Comparison of ENCODE assay signal across 9 cellular contexts in genomic region chr19:940591-941291, GRCh38. TPM values are rescaled to one million over a fixed set of nuclear protein-coding genes. Genes with fewer than 3 reads are reported as not detected.
DNase-seq lines count a peak whose midpoint lies in the region; ATAC-seq and TF ChIP-seq lines count a peak whose summit lies in the region.
"Had no signal": no experiment of that assay in that cellular context is flagged by ENCODE, and none has a peak within 500 bp of the region (broad histone marks: within the 10 kb centered on the region; RNA-seq: fewer than 3 reads in every experiment).

No MANE protein-coding gene starts in this region.

- H3K4me1 ChIP-seq in body of pancreas (peaks cover 45% of the 10 kb centered on the region), left lung (peaks cover 14 to 55% of the 10 kb centered on the region in 2 donors), HAP-1 (no peaks in the 10 kb centered on the region)

- H3K36me3 ChIP-seq in body of pancreas (replicated peaks in 1 of 2; ENCODE audit: insufficient read depth in 1 of 2, low read depth in 2 of 2) (no peaks in the 10 kb centered on the region), left lung (peaks cover 0 to 12% of the 10 kb centered on the region in 2 donors), HAP-1 (replicated peaks) (peaks cover 29% of the 10 kb centered on the region)

- peak in 2 of 3 donors; percentile 54 to 63 for TF ChIP-seq POLR2A in body of pancreas (IDR thresholded peaks at IDR 0.05)

- WGBS in body of pancreas, 2 donors: 0 to 3% methylated on average over 1 to 57 of the region's 64 CpGs

- H3K27ac ChIP-seq in body of pancreas (peak overlapping the region; percentile 93 to 94 (median 94)), left lung (peak overlapping the region; percentile 79 to 81)

- H3K27me3 ChIP-seq in body of pancreas (no peaks in the 10 kb centered on the region), left lung (no peaks in the 10 kb centered on the region), HAP-1 (ENCODE audit: low read depth) (no peaks in the 10 kb centered on the region)

- ATAC-seq in HG03469 (IDR thresholded peaks at IDR 0.05; ENCODE audit: unreplicated experiment): peak; percentile 37
- ATAC-seq in body of pancreas: peak; percentile 89
- ATAC-seq in left lung: peak; percentile 85
- ATAC-seq in HG02623 (IDR thresholded peaks at IDR 0.05; ENCODE audit: unreplicated experiment): no peak

- DNase-seq in DMS79 (lab: John Stamatoyannopoulos, UW): peak; percentile 63
- DNase-seq in T1000 (lab: John Stamatoyannopoulos, UW): peak; percentile 97
- DNase-seq in body of pancreas: peak; percentile 81 to 95 (median 91)
- peak; percentile 73 to 92 for DNase-seq in left lung
- peak; percentile 48 for DNase-seq in stimulated activated CD8-positive, alpha-beta memory T cell treated with anti-CD3 and anti-CD28 coated beads, Interleukin-12 subunit alpha, Interleukin-12 subunit beta, amount 100 ng/mL, for 1 hour (ENCODE audit: low read depth)
- no peak for DNase-seq in HAP-1 (ENCODE audit: low spot score in 2 of 2)

- intact Hi-C loops in body of pancreas (cut with DNase I): no loop called here
- intact Hi-C loops in left lung (cut with DNase I): no loop called here

- H3K4me3 ChIP-seq in body of pancreas (no peak overlapping the region), left lung (peak overlapping the region; percentile 14 to 42), HAP-1 (no peak overlapping the region)

- TF ChIP-seq CTCF in body of pancreas (IDR thresholded peaks at IDR 0.05) (peak in 1 of 7 experiments; percentile 26), left lung (IDR thresholded peaks at IDR 0.05) (no peak)

- H3K9me3 ChIP-seq in body of pancreas (no peaks in the 10 kb centered on the region), left lung (no peaks in the 10 kb centered on the region), HAP-1 (no peaks in the 10 kb centered on the region)

- in situ Hi-C loops in HAP-1 (cut with MboI; ENCODE audit: low sequenced_read_pairs): no loop called here

RNA-seq across cellular contexts. Expression of gene ARID3A, which starts 14.9 kb away (rescaled TPM):
- total RNA-seq in body of pancreas: 1 to 10 TPM; 3.1 to 5.9 TPM
- 10 to 100 TPM; 20.7 to 35.7 TPM for total RNA-seq in left lung

RNA-seq across cellular contexts. Expression of gene KISS1R, which starts 23.6 kb away (rescaled TPM):
- total RNA-seq in body of pancreas: 1 to 10 TPM in 1 of 2 donors, not detected in 1; 3.3 TPM
- total RNA-seq in left lung: under 1 TPM in 1 of 2 donors, not detected in 1; 0.23 TPM
- total RNA-seq: subcutaneous adipose tissue had no signal

RNA-seq across cellular contexts. Expression of gene R3HDM4, which starts 27.7 kb away (rescaled TPM):
- total RNA-seq in body of pancreas (10 to 100 TPM; 11.2 to 34.0 TPM), left lung (10 to 100 TPM; 46.1 to 66.3 TPM)

RNA-seq across cellular contexts. Expression of gene WDR18, which starts 43.4 kb away (rescaled TPM):
- total RNA-seq in body of pancreas: 10 to 100 TPM; 15.3 to 53.1 TPM
- total RNA-seq in left lung: 10 to 100 TPM; 36.1 to 40.7 TPM

RNA-seq across cellular contexts. Expression of gene RNU6-9, which starts 47.5 kb away (rescaled TPM):
- total RNA-seq in body of pancreas (not detected), left lung (not detected)
- total RNA-seq: subcutaneous adipose tissue had no signal

Comparison
In these comparisons a context has a peak if more than half of its experiments do, and no peak if none do; other contexts are left out.
1. DNase-seq: peak in DMS79 (single experiment), T1000 (single experiment), body of pancreas (4 of 4), left lung (2 of 2) and stimulated activated CD8-positive, alpha-beta memory T cell treated with anti-CD3 and anti-CD28 coated beads, Interleukin-12 subunit alpha, Interleukin-12 subunit beta, amount 100 ng/mL, for 1 hour (single experiment); none in HAP-1 (0 of 2).
2. H3K4me3 ChIP-seq: peak in left lung (2 of 2); none in body of pancreas (0 of 2) and HAP-1 (single experiment).